Comparison of ENCODE assay signal across 13 cellular contexts in the genomic region with DNA sequence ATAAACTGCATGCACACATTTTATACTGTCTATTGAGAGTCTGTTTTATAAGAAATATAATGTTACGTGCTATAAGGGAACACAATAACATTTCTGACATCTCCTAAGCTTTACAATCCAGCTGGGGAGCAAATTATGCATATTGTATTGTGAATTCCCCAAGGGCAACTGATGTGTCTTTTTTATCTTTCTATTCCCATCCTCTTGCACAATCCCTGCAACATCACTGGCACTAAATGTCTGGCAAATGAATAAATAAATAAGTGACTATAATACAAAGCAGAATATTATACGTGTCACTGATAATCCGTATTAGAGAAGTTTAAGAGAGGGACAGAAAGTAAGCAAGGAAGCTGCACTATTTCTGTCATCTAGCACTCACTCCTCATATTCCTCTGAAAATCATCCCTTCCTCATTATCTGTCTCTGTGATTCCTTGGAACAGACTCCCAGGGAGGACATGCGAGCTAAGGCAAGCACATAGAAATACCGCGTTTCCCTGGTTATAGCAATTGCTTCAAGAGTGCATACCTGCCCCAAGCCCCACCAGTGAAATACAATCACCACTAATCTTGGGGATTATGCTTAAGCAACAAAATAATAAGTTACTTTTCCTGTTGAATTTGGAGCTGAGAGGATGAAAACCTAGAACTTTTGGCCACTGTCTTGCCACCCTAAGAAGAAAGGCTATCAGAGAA.
DNase-seq lines count a peak whose midpoint lies in the region; ATAC-seq, FAIRE-seq and TF ChIP-seq lines count a peak whose summit lies in the region.
"Had no signal": no experiment of that assay in that cellular context is flagged by ENCODE, and none has a peak within 500 bp of the region (broad histone marks: within the 10 kb centered on the region; RNA-seq: fewer than 3 reads in every experiment).

No MANE protein-coding gene starts in this region.

- 85% methylated on average over 6 of the region's 6 CpGs for WGBS in SK-N-SH (ENCODE audit: low lambda C conversion rate)

- H3K9ac ChIP-seq in SK-N-SH = no peak overlapping the region
- no peak overlapping the region for H3K9ac ChIP-seq in neural cell (ENCODE audit: low read length)
- H3K9ac ChIP-seq: BLaER1 had no signal

- no peak for TF ChIP-seq EP300 in SK-N-SH (IDR thresholded peaks at IDR 0.05; ENCODE audit: borderline replicate concordance in 1 of 2, low read depth in 1 of 2, low read length in 1 of 2)
- no peak for TF ChIP-seq EP300 in neural cell (conservative IDR thresholded peaks at IDR 0.05; ENCODE audit: poor library complexity, severe bottlenecking)

- H3K4me3 ChIP-seq in SK-N-SH (ENCODE audit: low read depth in 2 of 2, low read length in 1 of 2) (no peak overlapping the region), neural cell (ENCODE audit: low read length) (peak overlapping the region; percentile 4)
- H3K4me3 ChIP-seq: BLaER1, MG63 had no signal

- TF ChIP-seq RAD21 in SK-N-SH (IDR thresholded peaks at IDR 0.05; ENCODE audit: low read length) = no peak
- no peak for TF ChIP-seq RAD21 in neural cell (conservative IDR thresholded peaks at IDR 0.05)

- no peaks in the 10 kb centered on the region for H4K20me1 ChIP-seq in SK-N-SH (ENCODE audit: insufficient read depth)
- H4K20me1 ChIP-seq in neural cell (ENCODE audit: insufficient read depth) = no peaks in the 10 kb centered on the region
- H4K20me1 ChIP-seq: BLaER1 had no signal

- no peak for ATAC-seq in GM18517 (IDR thresholded peaks at IDR 0.05; ENCODE audit: unreplicated experiment)

- no peak overlapping the region for H2AFZ ChIP-seq in SK-N-SH (ENCODE audit: low read depth)
- H2AFZ ChIP-seq in neural cell (ENCODE audit: low read depth, low read length) = no peak overlapping the region

- CTCF ChIA-PET in SK-N-SH (lab: Yijun Ruan, JAX) = interaction anchor here (1.0 to 2.1 kb wide), 3 partner anchors 21 to 194 kb away, joined by 3 to 8 read pairs (median 4); no protein-coding TSS in a partner anchor

- H3K9me3 ChIP-seq in SK-N-SH (no peaks in the 10 kb centered on the region), neural cell (ENCODE audit: low read length) (no peaks in the 10 kb centered on the region)
- H3K9me3 ChIP-seq: BLaER1, MG63 had no signal

- H3K27me3 ChIP-seq in SK-N-SH (ENCODE audit: insufficient read depth) (no peaks in the 10 kb centered on the region), neural cell (ENCODE audit: insufficient read depth, low read depth, low read length) (no peaks in the 10 kb centered on the region)
- H3K27me3 ChIP-seq: BLaER1, MG63 had no signal

- FAIRE-seq in D721Med (lab: Jason Lieb, UNC) = peak; percentile 76

- H3K36me3 ChIP-seq in SK-N-SH (replicated peaks in 1 of 2; ENCODE audit: control insufficient read depth in 1 of 2, insufficient read depth in 2 of 2, low read length in 1 of 2) = no peaks in the 10 kb centered on the region
- H3K36me3 ChIP-seq in neural cell (ENCODE audit: insufficient read depth, low read length) = no peaks in the 10 kb centered on the region
- H3K36me3 ChIP-seq: MG63 had no signal

- DNase-seq in D721Med (ENCODE audit: insufficient read length, low spot score) = no peak
- DNase-seq in SK-N-SH = no peak
- DNase-seq in fibroblast of gingiva (ENCODE audit: low read depth) = peak; percentile 23
- no peak for DNase-seq in H4 (ENCODE audit: low spot score)
- DNase-seq in SW480 (ENCODE audit: low spot score) = no peak
- DNase-seq: DMS153, MG63, NCI-H187 treated with DMSO at 0.1 percent for 48 hours, NCI-H510A, SHP77 treated with DMSO at 0.1 percent for 48 hours had no signal

- POLR2A ChIA-PET in SK-N-SH (lab: Yijun Ruan, JAX) = no interaction called here

- H3K9me2 ChIP-seq in SK-N-SH (no peaks in the 10 kb centered on the region), neural cell (ENCODE audit: insufficient read depth, low read length) (no peaks in the 10 kb centered on the region)

- H3F3A ChIP-seq in SK-N-SH (replicated peaks; ENCODE audit: insufficient read depth) (peaks cover 9% of the 10 kb centered on the region), neural cell (ENCODE audit: insufficient read depth, low read length, poor library complexity, severe bottlenecking) (no peaks in the 10 kb centered on the region)

- H3K4me2 ChIP-seq in SK-N-SH = no peak overlapping the region
- H3K4me2 ChIP-seq in neural cell (ENCODE audit: low read length) = peak overlapping the region; percentile 34
- H3K4me2 ChIP-seq: BLaER1 had no signal

- H3K27ac ChIP-seq in SK-N-SH (ENCODE audit: low read depth in 2 of 2, low read length in 1 of 2) (peak overlapping the region; percentile 6 to 16; a peak in 2 of 4 replicates), neural cell (ENCODE audit: low read length) (peak overlapping the region; percentile 40)
- H3K27ac ChIP-seq: BLaER1 had no signal

- TF ChIP-seq CTCF in D721Med (IDR thresholded peaks at IDR 0.05; ENCODE audit: insufficient read depth, missing control alignments) (no peak), SK-N-SH (IDR thresholded peaks at IDR 0.05) (no peak), neural cell (IDR thresholded peaks at IDR 0.05; ENCODE audit: poor library complexity, severe bottlenecking) (no peak)

- peaks cover 14 to 35% of the 10 kb centered on the region in 2 experiments; a peak in 3 of 4 replicates for H3K4me1 ChIP-seq in SK-N-SH (ENCODE audit: control insufficient read depth in 1 of 2, insufficient read depth in 2 of 2, low read depth in 1 of 2, low read length in 1 of 2)
- H3K4me1 ChIP-seq: BLaER1 had no signal

- no peaks in the 10 kb centered on the region for H3K79me2 ChIP-seq in SK-N-SH (ENCODE audit: insufficient read depth)
- H3K79me2 ChIP-seq in neural cell (replicated peaks; ENCODE audit: insufficient read depth, low read length) = no peaks in the 10 kb centered on the region

TF ChIP-seq in SK-N-SH, 30 proteins besides CTCF, POLR2A, EP300 and RAD21:
- TF ChIP-seq TCF12 (IDR thresholded peaks at IDR 0.05) (no peak), USF1 (IDR thresholded peaks at IDR 0.05; ENCODE audit: borderline replicate concordance, low read depth) (no peak), FOXJ3 (CRISPR knock-in tag; IDR thresholded peaks at IDR 0.05) (no peak), SIN3A (IDR thresholded peaks at IDR 0.05; ENCODE audit: borderline replicate concordance, low read depth, low read length) (no peak), POLR2AphosphoS5 (IDR thresholded peaks at IDR 0.05; ENCODE audit: low read depth, low read length) (no peak)

TF ChIP-seq in neural cell, 6 proteins besides CTCF, POLR2A, EP300 and RAD21:
- TF ChIP-seq TAF1 (IDR thresholded peaks at IDR 0.05; ENCODE audit: low read depth) = no peak
- peak; percentile 6 for TF ChIP-seq POLR2AphosphoS5 (IDR thresholded peaks at IDR 0.05)
- no peak for TF ChIP-seq EZH2 (IDR thresholded peaks at IDR 0.05; ENCODE audit: borderline replicate concordance, insufficient read depth, low read length, poor library complexity, severe bottlenecking)
- TF ChIP-seq, protein P1, sequence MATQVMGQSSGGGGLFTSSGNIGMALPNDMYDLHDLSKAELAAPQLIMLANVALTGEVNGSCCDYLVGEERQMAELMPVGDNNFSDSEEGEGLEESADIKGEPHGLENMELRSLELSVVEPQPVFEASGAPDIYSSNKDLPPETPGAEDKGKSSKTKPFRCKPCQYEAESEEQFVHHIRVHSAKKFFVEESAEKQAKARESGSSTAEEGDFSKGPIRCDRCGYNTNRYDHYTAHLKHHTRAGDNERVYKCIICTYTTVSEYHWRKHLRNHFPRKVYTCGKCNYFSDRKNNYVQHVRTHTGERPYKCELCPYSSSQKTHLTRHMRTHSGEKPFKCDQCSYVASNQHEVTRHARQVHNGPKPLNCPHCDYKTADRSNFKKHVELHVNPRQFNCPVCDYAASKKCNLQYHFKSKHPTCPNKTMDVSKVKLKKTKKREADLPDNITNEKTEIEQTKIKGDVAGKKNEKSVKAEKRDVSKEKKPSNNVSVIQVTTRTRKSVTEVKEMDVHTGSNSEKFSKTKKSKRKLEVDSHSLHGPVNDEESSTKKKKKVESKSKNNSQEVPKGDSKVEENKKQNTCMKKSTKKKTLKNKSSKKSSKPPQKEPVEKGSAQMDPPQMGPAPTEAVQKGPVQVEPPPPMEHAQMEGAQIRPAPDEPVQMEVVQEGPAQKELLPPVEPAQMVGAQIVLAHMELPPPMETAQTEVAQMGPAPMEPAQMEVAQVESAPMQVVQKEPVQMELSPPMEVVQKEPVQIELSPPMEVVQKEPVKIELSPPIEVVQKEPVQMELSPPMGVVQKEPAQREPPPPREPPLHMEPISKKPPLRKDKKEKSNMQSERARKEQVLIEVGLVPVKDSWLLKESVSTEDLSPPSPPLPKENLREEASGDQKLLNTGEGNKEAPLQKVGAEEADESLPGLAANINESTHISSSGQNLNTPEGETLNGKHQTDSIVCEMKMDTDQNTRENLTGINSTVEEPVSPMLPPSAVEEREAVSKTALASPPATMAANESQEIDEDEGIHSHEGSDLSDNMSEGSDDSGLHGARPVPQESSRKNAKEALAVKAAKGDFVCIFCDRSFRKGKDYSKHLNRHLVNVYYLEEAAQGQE (IDR thresholded peaks at IDR 0.05; ENCODE audit: borderline replicate concordance) = peak; percentile 92
